ENCODE assay signal across 15 cellular contexts in genomic region chr10:14023612-14024348, GRCh38.
DNase-seq lines count a peak whose midpoint lies in the region; ATAC-seq, FAIRE-seq and TF ChIP-seq lines count a peak whose summit lies in the region.
"Had no signal": no experiment of that assay in that cellular context is flagged by ENCODE, and none has a peak within 500 bp of the region (broad histone marks: within the 10 kb centered on the region; RNA-seq: fewer than 3 reads in every experiment).

No MANE protein-coding gene starts in this region.

- TF ChIP-seq POLR2A in esophagus squamous epithelium (IDR thresholded peaks at IDR 0.05) (no peak), testis (IDR thresholded peaks at IDR 0.05) (no peak), H54 (IDR thresholded peaks at IDR 0.05; ENCODE audit: low read depth, low read length) (no peak)

- H3K27ac ChIP-seq in esophagus squamous epithelium, result peak overlapping the region in 2 of 4 donors; percentile 7 to 54
- no peak overlapping the region for H3K27ac ChIP-seq in testis
- H3K27ac ChIP-seq: SJSA1 had no signal

- ATAC-seq in HG02973 (IDR thresholded peaks at IDR 0.05; ENCODE audit: unreplicated experiment) (no peak), GM19023 (IDR thresholded peaks at IDR 0.05; ENCODE audit: unreplicated experiment) (no peak)
- ATAC-seq: WTC11 had no signal

- H3K27me3 ChIP-seq in esophagus squamous epithelium, result peaks cover 0 to 16% (median 0%) of the 10 kb centered on the region in 4 donors
- H3K27me3 ChIP-seq in testis, result no peaks in the 10 kb centered on the region
- H3K27me3 ChIP-seq: SJSA1 had no signal

- no peak for TF ChIP-seq CTCF in esophagus squamous epithelium (IDR thresholded peaks at IDR 0.05)
- TF ChIP-seq CTCF in testis (IDR thresholded peaks at IDR 0.05), result no peak

- H3K4me3 ChIP-seq in esophagus squamous epithelium (peak overlapping the region in 3 of 4 donors; percentile 4 to 23 (median 17)), testis (no peak overlapping the region)
- H3K4me3 ChIP-seq: SJSA1 had no signal

- H3K9me3 ChIP-seq in esophagus squamous epithelium (peaks cover 0 to 3% (median 0%) of the 10 kb centered on the region in 3 donors), testis (no peaks in the 10 kb centered on the region)
- H3K9me3 ChIP-seq: SJSA1 had no signal

- no peaks in the 10 kb centered on the region for H3K36me3 ChIP-seq in esophagus squamous epithelium
- H3K36me3 ChIP-seq in testis (ENCODE audit: low read depth, missing control alignments), result no peaks in the 10 kb centered on the region
- H3K36me3 ChIP-seq: SJSA1 had no signal

- intact Hi-C loops in esophagus squamous epithelium (cut with DNase I), result no loop called here
- intact Hi-C loops in testis (cut with DNase I; ENCODE audit: low total_unique reads), result no loop called here

- FAIRE-seq in H54 (lab: Jason Lieb, UNC), result no peak

- H3K4me1 ChIP-seq in esophagus squamous epithelium, result peaks cover 0 to 7% (median 0%) of the 10 kb centered on the region in 3 donors
- H3K4me1 ChIP-seq in testis, result no peaks in the 10 kb centered on the region

- WGBS in esophagus squamous epithelium, 2 donors, result 70 to 73% methylated on average over 7 to 9 of the region's 9 CpGs
- WGBS in testis, 2 donors, result 52 to 55% methylated on average over 9 of the region's 9 CpGs

- DNase-seq in ELR (ENCODE audit: low read depth), result peak; percentile 40
- peak; percentile 85 for DNase-seq in RPMI7951 (ENCODE audit: low read depth)
- no peak for DNase-seq in esophagus squamous epithelium (lab: John Stamatoyannopoulos, UW)
- peak; percentile 53 for DNase-seq in pons (ENCODE audit: low spot score)
- DNase-seq in testis, result no peak
- DNase-seq in H54 (ENCODE audit: insufficient read length, low spot score), result no peak
- DNase-seq: activated CD8-positive, alpha-beta memory T cell treated with anti-CD3 and anti-CD28 coated beads, Interleukin-2, amount 50 U/mL, for 4 hours; effector CD4-positive, alpha-beta T cell; GF-D8; NCI-H1694 treated with DMSO at 0.1 percent for 48 hours; NCI-H82 had no signal

Comparison
In these comparisons a context has a peak if more than half of its experiments do, and no peak if none do; other contexts are left out.
1. DNase-seq: peak in ELR (single experiment), RPMI7951 (single experiment) and pons (single experiment); none in esophagus squamous epithelium (single experiment), testis (single experiment) and H54 (single experiment).
2. H3K4me3 ChIP-seq: peak in esophagus squamous epithelium (3 of 4); none in testis (0 of 2).